8 cellular contexts compared by ENCODE assay signal in the genomic region with DNA sequence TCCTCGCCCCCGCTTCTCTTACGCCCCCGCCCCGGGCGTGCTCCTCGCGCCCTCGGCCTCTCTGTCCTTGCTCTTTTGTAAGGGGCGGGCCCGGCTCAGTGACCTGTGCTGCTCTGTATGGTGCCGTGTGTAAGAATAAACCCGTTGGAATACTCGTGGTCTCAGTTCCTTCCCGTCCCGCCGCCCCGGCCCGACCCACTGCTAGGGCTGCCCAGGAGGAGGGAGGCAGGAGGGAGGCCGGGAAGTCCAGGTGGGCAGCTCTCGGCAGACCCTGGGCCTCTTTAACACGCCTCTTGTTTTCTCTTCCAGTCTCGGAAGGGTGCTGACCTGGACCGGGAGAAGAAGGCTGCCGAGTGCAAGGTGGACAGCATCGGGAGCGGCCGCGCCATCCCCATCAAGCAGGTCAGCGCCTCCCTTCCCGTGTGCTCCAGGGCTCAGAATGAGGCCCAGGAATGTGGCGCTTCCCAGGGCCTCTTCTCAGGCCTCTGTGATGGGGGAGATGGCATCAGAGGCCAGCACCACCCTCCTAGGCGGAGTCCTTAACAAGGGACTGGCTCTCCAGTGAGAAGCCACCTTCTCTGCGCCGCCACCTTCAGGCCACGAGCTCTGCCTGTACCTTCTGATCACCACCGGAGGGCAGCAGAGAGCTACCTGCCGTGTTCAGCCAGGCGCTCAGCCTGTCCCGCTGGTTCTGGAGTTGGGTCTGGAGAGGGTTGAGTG. TPM values are rescaled to one million over a fixed set of nuclear protein-coding genes. Genes with fewer than 3 reads are reported as not detected.
A peak's percentile ranks its signal among the peaks of the same experiment; 100 is the strongest.
DNase-seq lines count a peak whose midpoint lies in the region; FAIRE-seq and TF ChIP-seq lines count a peak whose summit lies in the region.

No MANE protein-coding gene starts in this region.

- no peaks in the 10 kb centered on the region for H3K4me1 ChIP-seq in parathyroid adenoma

- no peaks in the 10 kb centered on the region for H3K9me3 ChIP-seq in parathyroid adenoma (ENCODE audit: control insufficient read depth, low read length)

- H3K27ac ChIP-seq in parathyroid adenoma: no peak overlapping the region

- no peak overlapping the region for H3K4me2 ChIP-seq in parathyroid adenoma (ENCODE audit: low read length)

- DNase-seq in EH (ENCODE audit: low read depth): peak; percentile 84
- peak; percentile 99 for DNase-seq in H54 (ENCODE audit: insufficient read length, low spot score)
- DNase-seq in M059J (ENCODE audit: low read depth): peak; percentile 61
- peak; percentile 10 for DNase-seq in SHP77 treated with DMSO at 0.1 percent for 48 hours (lab: John Stamatoyannopoulos, UW)
- DNase-seq in activated effector memory CD4-positive, alpha-beta T cell treated with anti-CD3 and anti-CD28 coated beads, Interleukin-2, amount 50 U/mL, for 16 hours: peak; percentile 92
- DNase-seq in frontal cortex (ENCODE audit: low spot score in 2 of 2): peak; percentile 97
- DNase-seq in type B pancreatic cell (ENCODE audit: extremely low spot score, unreplicated experiment): peak; percentile 90

- H3K4me3 Mint-ChIP-seq in type B pancreatic cell: peak overlapping the region; percentile 79

- H3K27me3 Mint-ChIP-seq in type B pancreatic cell: peaks cover 3% of the 10 kb centered on the region

- no peaks in the 10 kb centered on the region for H3K36me3 ChIP-seq in parathyroid adenoma (ENCODE audit: control insufficient read depth, insufficient read depth, low read length)

- no peaks in the 10 kb centered on the region for H3K9me3 Mint-ChIP-seq in type B pancreatic cell

- peaks cover 20% of the 10 kb centered on the region for H3K79me2 ChIP-seq in parathyroid adenoma

- H3K4me3 ChIP-seq in parathyroid adenoma (ENCODE audit: low read depth, low read length): no peak overlapping the region

- peaks cover 16% of the 10 kb centered on the region for H3K4me1 Mint-ChIP-seq in type B pancreatic cell (ENCODE audit: unreplicated experiment)

- H3K27ac Mint-ChIP-seq in type B pancreatic cell: peak overlapping the region; percentile 19

- H3K27me3 ChIP-seq in parathyroid adenoma (ENCODE audit: control insufficient read depth, insufficient read depth, low read length): no peaks in the 10 kb centered on the region

- FAIRE-seq in H54 (lab: Jason Lieb, UNC) (peak; percentile 76), frontal cortex (lab: Jason Lieb, UNC) (no peak)

- H2AFZ ChIP-seq in parathyroid adenoma: no peak overlapping the region

- TF ChIP-seq CTCF in parathyroid adenoma (IDR thresholded peaks at IDR 0.05) (peak; percentile 99), type B pancreatic cell (conservative IDR thresholded peaks at IDR 0.05) (peak; percentile 98)

- TF ChIP-seq POLR2A in H54 (IDR thresholded peaks at IDR 0.05; ENCODE audit: low read depth, low read length): 0 out of 2 replicates have a peak, but pooled peaks have one; percentile 12

- peaks cover 12% of the 10 kb centered on the region for H3K36me3 Mint-ChIP-seq in type B pancreatic cell

- no peak overlapping the region for H3K9ac ChIP-seq in parathyroid adenoma

RNA-seq across cellular contexts. Expression of gene AGAP3, which starts 37.4 kb away (rescaled TPM):
- 35.1 and 36.7 TPM in 2 replicates for total RNA-seq in M059J (2014; rRNA removed; shearing (Covaris generic))
- total RNA-seq in frontal cortex (92.9 TPM), type B pancreatic cell (ENCODE audit: low replicate concordance) (95.9 and 114 TPM in 2 replicates)

RNA-seq across cellular contexts. Expression of gene TMUB1, which starts 40.4 kb away (rescaled TPM):
- total RNA-seq in M059J (2014; rRNA removed; shearing (Covaris generic)): 73.4 and 80.3 TPM in 2 replicates
- total RNA-seq in frontal cortex (10.2 TPM), type B pancreatic cell (ENCODE audit: low replicate concordance) (37.9 and 41.7 TPM in 2 replicates)

RNA-seq across cellular contexts. Expression of gene FASTK, which starts 43.0 kb away (rescaled TPM):
- 73.7 and 97.9 TPM in 2 replicates for total RNA-seq in M059J (2014; rRNA removed; shearing (Covaris generic))
- total RNA-seq in frontal cortex (32.6 TPM), type B pancreatic cell (ENCODE audit: low replicate concordance) (100 and 118 TPM in 2 replicates)

RNA-seq across cellular contexts. Expression of gene GBX1, which starts 43.8 kb away (rescaled TPM):
- not detected in 2 replicates for total RNA-seq in M059J (2014; rRNA removed; shearing (Covaris generic))
- total RNA-seq in frontal cortex: 0.41 TPM
- 0.26 and 0.41 TPM in 2 replicates for total RNA-seq in type B pancreatic cell (ENCODE audit: low replicate concordance)

Comparison
In these comparisons a context has a peak if more than half of its experiments do, and no peak if none do; other contexts are left out.
1. DNase-seq: peak in every context shown above with its lines; median percentile 99 in H54; 97 in frontal cortex; 92 in activated effector memory CD4-positive, alpha-beta T cell treated with anti-CD3 and anti-CD28 coated beads, Interleukin-2, amount 50 U/mL, for 16 hours; 90 in type B pancreatic cell; 84 in EH; 61 in M059J; 10 in SHP77 treated with DMSO at 0.1 percent for 48 hours.